In genomic region chr9:89498845-89499480, GRCh38 we compare ENCODE assay signal across 8 cellular contexts. TPM values are rescaled to one million over a fixed set of nuclear protein-coding genes. Genes with fewer than 3 reads are reported as not detected.
DNase-seq lines count a peak whose midpoint lies in the region; ATAC-seq, FAIRE-seq and TF ChIP-seq lines count a peak whose summit lies in the region.

No MANE protein-coding gene starts in this region.

- DNase-seq in GM12892 (ENCODE audit: insufficient read length) (peak; percentile 43), amygdala (lab: John Stamatoyannopoulos, UW) (no peak), NCI-H1930 (lab: John Stamatoyannopoulos, UW) (no peak)
- DNase-seq in activated CD8-positive, alpha-beta T cell treated with anti-CD3 and anti-CD28 coated beads, Interleukin-2, amount 10 ng/mL, durations not matched to agents 7 days and 5 days = peak; percentile 83

- FAIRE-seq in GM12892 (lab: Jason Lieb, UNC) = peak; percentile 93

- TF ChIP-seq CTCF in nephron (IDR thresholded peaks at IDR 0.05; ENCODE audit: unreplicated experiment in 3 of 3) = no peak

- H3K27me3 Mint-ChIP-seq in activated CD8-positive, alpha-beta T cell treated with anti-CD3 and anti-CD28 coated beads, Interleukin-2, amount 10 ng/mL, durations not matched to agents 7 days and 5 days (ENCODE audit: low read depth) = no peaks in the 10 kb centered on the region
- no peaks in the 10 kb centered on the region for H3K27me3 Mint-ChIP-seq in nephron (ENCODE audit: low read depth)

- CTCF ChIA-PET in activated CD8-positive, alpha-beta T cell treated with anti-CD3 and anti-CD28 coated beads, Interleukin-2, amount 10 ng/mL, durations not matched to agents 7 days and 5 days (lab: Charles Lee) = interaction anchor here (1.2 to 1.9 kb wide), 5 partner anchors 9 to 70 kb away, joined by 3 to 17 read pairs (median 5); no protein-coding TSS in a partner anchor

- POLR2A ChIA-PET in activated CD8-positive, alpha-beta T cell treated with anti-CD3 and anti-CD28 coated beads, Interleukin-2, amount 10 ng/mL, durations not matched to agents 7 days and 5 days (lab: Charles Lee) = interaction anchor here (0.6 to 2.4 kb wide), 8 partner anchors 9 to 81 kb away, joined by 3 to 16 read pairs (median 4); no protein-coding TSS in a partner anchor

- ATAC-seq in HG02852 (IDR thresholded peaks at IDR 0.05; ENCODE audit: unreplicated experiment) (peak; percentile 43), HG02588 (IDR thresholded peaks at IDR 0.05; ENCODE audit: unreplicated experiment) (no peak), GM21360 (IDR thresholded peaks at IDR 0.05; ENCODE audit: unreplicated experiment) (no peak)
- peak; percentile 35 for ATAC-seq in activated CD8-positive, alpha-beta T cell treated with anti-CD3 and anti-CD28 coated beads, Interleukin-2, amount 10 ng/mL, durations not matched to agents 7 days and 5 days

- H3K9me3 Mint-ChIP-seq in activated CD8-positive, alpha-beta T cell treated with anti-CD3 and anti-CD28 coated beads, Interleukin-2, amount 10 ng/mL, durations not matched to agents 7 days and 5 days (ENCODE audit: insufficient read depth) = no peaks in the 10 kb centered on the region
- H3K9me3 Mint-ChIP-seq in nephron = no peaks in the 10 kb centered on the region

- peak overlapping the region; percentile 94 for H3K27ac Mint-ChIP-seq in activated CD8-positive, alpha-beta T cell treated with anti-CD3 and anti-CD28 coated beads, Interleukin-2, amount 10 ng/mL, durations not matched to agents 7 days and 5 days
- peak overlapping the region in 2 of 3 experiments; percentile 23 to 55 for H3K27ac Mint-ChIP-seq in nephron

- H3K4me1 Mint-ChIP-seq in activated CD8-positive, alpha-beta T cell treated with anti-CD3 and anti-CD28 coated beads, Interleukin-2, amount 10 ng/mL, durations not matched to agents 7 days and 5 days (ENCODE audit: low read depth) = peaks cover 75% of the 10 kb centered on the region
- peaks cover 13% of the 10 kb centered on the region for H3K4me1 Mint-ChIP-seq in nephron

- peaks cover 31% of the 10 kb centered on the region for H3K36me3 Mint-ChIP-seq in activated CD8-positive, alpha-beta T cell treated with anti-CD3 and anti-CD28 coated beads, Interleukin-2, amount 10 ng/mL, durations not matched to agents 7 days and 5 days (ENCODE audit: low read depth)
- no peaks in the 10 kb centered on the region for H3K36me3 Mint-ChIP-seq in nephron (ENCODE audit: low read depth)

- TF ChIP-seq POLR2A in GM12892 (IDR thresholded peaks at IDR 0.05; ENCODE audit: low read depth, low read length) = no peak

- peak overlapping the region; percentile 83 for H3K4me3 Mint-ChIP-seq in activated CD8-positive, alpha-beta T cell treated with anti-CD3 and anti-CD28 coated beads, Interleukin-2, amount 10 ng/mL, durations not matched to agents 7 days and 5 days
- peak overlapping the region; percentile 85 to 90 (median 89) for H3K4me3 Mint-ChIP-seq in nephron

RNA-seq across cellular contexts. Expression of gene SEMA4D, which starts 1.1 kb away (rescaled TPM):
- polyA plus RNA-seq in GM12892 (2012; ENCODE audit: missing spikeins) = 54.7 TPM
- total RNA-seq in activated CD8-positive, alpha-beta T cell treated with anti-CD3 and anti-CD28 coated beads, Interleukin-2, amount 10 ng/mL, durations not matched to agents 7 days and 5 days = 100 to 1,000 TPM; 314 to 321 TPM

Comparison
In these comparisons a context has a peak if more than half of its experiments do, and no peak if none do; other contexts are left out.
1. DNase-seq: peak in GM12892 (single experiment) and activated CD8-positive, alpha-beta T cell treated with anti-CD3 and anti-CD28 coated beads, Interleukin-2, amount 10 ng/mL, durations not matched to agents 7 days and 5 days (single experiment); none in amygdala (0 of 56) and NCI-H1930 (0 of 2).
2. ATAC-seq: peak in HG02852 (single experiment) and activated CD8-positive, alpha-beta T cell treated with anti-CD3 and anti-CD28 coated beads, Interleukin-2, amount 10 ng/mL, durations not matched to agents 7 days and 5 days (single experiment); none in HG02588 (single experiment) and GM21360 (single experiment).